In the genomic region with DNA sequence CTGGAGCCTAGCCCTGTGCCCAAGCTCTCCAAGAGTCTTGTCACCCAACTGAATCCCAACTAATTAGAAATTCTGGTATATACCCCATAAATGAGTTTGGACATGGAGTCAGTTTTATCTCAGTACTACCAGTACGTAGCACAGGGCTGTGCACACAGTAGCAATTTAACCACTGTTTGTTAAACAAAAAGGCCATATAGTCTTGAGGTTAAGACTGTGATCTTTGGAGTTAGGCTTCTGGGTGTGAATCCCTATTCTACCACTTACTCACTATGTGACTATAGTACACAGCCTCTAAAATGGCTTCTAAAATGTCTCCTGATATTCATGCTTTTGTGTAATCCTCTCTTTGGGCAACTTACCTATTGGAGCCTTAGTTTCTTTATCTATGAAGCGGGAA, we compare ENCODE assay signal across 8 cellular contexts.
"Had no signal": no experiment of that assay in that cellular context is flagged by ENCODE, and none has a peak within 500 bp of the region (broad histone marks: within the 10 kb centered on the region; RNA-seq: fewer than 3 reads in every experiment).

No MANE protein-coding gene starts in this region.

- ATAC-seq: GM12878 had no signal

- FAIRE-seq: G401.6, GM12878, GM12891, GM12892, GM18507, GM19239 had no signal

- H3K4me3 ChIP-seq: GM12878 had no signal

- DNase-seq: GDM1, GF-D8 had no signal
